ENCODE assay signal across 8 cellular contexts in the genomic region with DNA sequence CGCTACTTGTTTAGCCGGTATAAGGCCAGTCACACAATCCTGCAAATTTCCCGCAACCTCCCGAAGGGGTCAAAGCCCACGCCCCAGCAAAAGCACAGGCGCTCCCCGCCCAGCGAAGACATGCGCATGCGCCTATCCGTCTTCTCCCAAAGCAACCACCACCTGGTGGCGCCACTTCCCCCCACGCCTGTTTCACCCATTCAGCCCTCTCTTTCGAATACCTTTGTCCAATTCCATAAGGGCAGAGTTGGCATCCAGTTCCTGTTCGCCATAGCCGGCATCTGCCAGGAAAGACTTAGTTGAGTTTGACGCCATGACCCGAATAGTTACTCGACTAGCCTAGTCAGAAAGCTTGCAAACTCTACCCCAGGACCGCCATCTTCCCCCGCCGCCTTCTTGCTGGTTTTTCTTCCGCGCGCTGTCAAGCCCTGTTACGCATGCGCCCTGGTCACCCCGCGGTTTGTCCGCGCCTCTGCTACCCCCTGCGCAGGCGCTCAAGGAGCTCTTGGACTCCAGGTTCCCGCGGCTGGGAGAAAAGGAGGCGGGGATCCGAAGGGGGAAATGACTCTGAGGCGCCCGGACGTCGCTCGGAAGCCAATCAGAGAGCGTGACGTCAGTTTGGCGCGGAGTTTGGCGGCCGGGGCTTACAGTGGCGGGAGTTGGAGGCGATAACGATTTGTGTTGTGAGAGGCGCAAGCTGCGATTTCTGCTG. TPM values are rescaled to one million over a fixed set of nuclear protein-coding genes. Genes with fewer than 3 reads are reported as not detected.
DNase-seq lines count a peak whose midpoint lies in the region; ATAC-seq and TF ChIP-seq lines count a peak whose summit lies in the region.

A gene with protein sequence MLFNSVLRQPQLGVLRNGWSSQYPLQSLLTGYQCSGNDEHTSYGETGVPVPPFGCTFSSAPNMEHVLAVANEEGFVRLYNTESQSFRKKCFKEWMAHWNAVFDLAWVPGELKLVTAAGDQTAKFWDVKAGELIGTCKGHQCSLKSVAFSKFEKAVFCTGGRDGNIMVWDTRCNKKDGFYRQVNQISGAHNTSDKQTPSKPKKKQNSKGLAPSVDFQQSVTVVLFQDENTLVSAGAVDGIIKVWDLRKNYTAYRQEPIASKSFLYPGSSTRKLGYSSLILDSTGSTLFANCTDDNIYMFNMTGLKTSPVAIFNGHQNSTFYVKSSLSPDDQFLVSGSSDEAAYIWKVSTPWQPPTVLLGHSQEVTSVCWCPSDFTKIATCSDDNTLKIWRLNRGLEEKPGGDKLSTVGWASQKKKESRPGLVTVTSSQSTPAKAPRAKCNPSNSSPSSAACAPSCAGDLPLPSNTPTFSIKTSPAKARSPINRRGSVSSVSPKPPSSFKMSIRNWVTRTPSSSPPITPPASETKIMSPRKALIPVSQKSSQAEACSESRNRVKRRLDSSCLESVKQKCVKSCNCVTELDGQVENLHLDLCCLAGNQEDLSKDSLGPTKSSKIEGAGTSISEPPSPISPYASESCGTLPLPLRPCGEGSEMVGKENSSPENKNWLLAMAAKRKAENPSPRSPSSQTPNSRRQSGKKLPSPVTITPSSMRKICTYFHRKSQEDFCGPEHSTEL (plus strand): TSS at position 626 of the 712 bp plus-strand sequence. CDS start 143 bp downstream, outside the sequence.
A gene with protein sequence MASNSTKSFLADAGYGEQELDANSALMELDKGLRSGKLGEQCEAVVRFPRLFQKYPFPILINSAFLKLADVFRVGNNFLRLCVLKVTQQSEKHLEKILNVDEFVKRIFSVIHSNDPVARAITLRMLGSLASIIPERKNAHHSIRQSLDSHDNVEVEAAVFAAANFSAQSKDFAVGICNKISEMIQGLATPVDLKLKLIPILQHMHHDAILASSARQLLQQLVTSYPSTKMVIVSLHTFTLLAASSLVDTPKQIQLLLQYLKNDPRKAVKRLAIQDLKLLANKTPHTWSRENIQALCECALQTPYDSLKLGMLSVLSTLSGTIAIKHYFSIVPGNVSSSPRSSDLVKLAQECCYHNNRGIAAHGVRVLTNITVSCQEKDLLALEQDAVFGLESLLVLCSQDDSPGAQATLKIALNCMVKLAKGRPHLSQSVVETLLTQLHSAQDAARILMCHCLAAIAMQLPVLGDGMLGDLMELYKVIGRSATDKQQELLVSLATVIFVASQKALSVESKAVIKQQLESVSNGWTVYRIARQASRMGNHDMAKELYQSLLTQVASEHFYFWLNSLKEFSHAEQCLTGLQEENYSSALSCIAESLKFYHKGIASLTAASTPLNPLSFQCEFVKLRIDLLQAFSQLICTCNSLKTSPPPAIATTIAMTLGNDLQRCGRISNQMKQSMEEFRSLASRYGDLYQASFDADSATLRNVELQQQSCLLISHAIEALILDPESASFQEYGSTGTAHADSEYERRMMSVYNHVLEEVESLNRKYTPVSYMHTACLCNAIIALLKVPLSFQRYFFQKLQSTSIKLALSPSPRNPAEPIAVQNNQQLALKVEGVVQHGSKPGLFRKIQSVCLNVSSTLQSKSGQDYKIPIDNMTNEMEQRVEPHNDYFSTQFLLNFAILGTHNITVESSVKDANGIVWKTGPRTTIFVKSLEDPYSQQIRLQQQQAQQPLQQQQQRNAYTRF (minus strand): TSS at position 435 of the 712 bp plus-strand sequence. CDS start 120 bp downstream, at position 315.

- no peaks in the 10 kb centered on the region for H3K27me3 ChIP-seq in BE2C

- H3K4me3 ChIP-seq in BE2C (ENCODE audit: low read depth, low read length) = peak within 1 kb of the TSS; percentile 95

- peak; percentile 90 for TF ChIP-seq POLR2A in GM19193 (IDR thresholded peaks at IDR 0.05; ENCODE audit: extremely low read depth, insufficient read depth, insufficient read length)

- peaks cover 11% of the 10 kb centered on the region for H3K36me3 ChIP-seq in BE2C

- H3K4me1 ChIP-seq in BE2C = peaks cover 12% of the 10 kb centered on the region

- peak; percentile 73 for ATAC-seq in HG03439 (IDR thresholded peaks at IDR 0.05; ENCODE audit: unreplicated experiment)

- DNase-seq in BE2C (peak; percentile 99), NCI-H510A (lab: John Stamatoyannopoulos, UW) (peak; percentile 98), cerebellum (ENCODE audit: low spot score) (peak; percentile 98), islet precursor cell (peak; percentile 99)
- peak; percentile 97 for DNase-seq in activated CD4-positive, alpha-beta T cell treated with anti-CD3 and anti-CD28 coated beads for 1 hour
- peak; percentile 96 to 98 (median 97) for DNase-seq in stimulated activated CD4-positive, alpha-beta T cell treated with anti-CD3 and anti-CD28 coated beads, Interleukin-12 subunit alpha, Interleukin-12 subunit beta, amount 100 ng/mL, for 48 hours (ENCODE audit: low read depth in 2 of 3, low spot score in 1 of 3)

- no peaks in the 10 kb centered on the region for H3K9me3 ChIP-seq in BE2C

- peak; percentile 84 for TF ChIP-seq CTCF in BE2C (IDR thresholded peaks at IDR 0.05; ENCODE audit: low read depth, low read length)

RNA-seq across cellular contexts. Expression of the first gene that starts in this region (rescaled TPM):
- 11.9 TPM for polyA plus RNA-seq in BE2C (2012; ENCODE audit: insufficient read depth, insufficient read length, low read depth)
- 11.4 TPM for total RNA-seq in cerebellum

RNA-seq across cellular contexts. Expression of the second gene that starts in this region (rescaled TPM):
- polyA plus RNA-seq in BE2C (2012; ENCODE audit: insufficient read depth, insufficient read length, low read depth) = 24.8 TPM
- total RNA-seq in cerebellum = 35.2 TPM

Comparison
In these comparisons a context has a peak if more than half of its experiments do, and no peak if none do; other contexts are left out.
1. Peak in every context shown above with its lines: DNase-seq, ATAC-seq and H3K4me3 ChIP-seq.